30 cellular contexts compared by ENCODE assay signal in the genomic region with DNA sequence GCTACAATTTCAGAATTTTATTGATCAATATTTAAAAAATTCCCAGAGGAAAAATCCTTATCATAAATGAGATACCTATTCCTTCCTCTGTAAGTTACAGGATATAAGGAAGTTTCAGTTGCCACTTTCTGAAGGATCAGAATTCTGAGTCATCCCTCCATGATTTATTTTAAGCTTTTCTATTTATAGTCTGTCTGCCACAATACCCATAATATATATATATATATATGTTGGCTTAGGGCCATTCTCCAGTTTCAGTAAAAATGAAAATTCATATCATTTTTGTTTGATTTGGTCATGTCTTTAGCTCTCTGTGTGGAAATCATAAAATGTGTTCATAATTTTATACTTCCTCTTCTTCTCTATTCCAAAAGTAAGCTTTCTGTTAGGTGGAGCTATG.
A peak's percentile ranks its signal among the peaks of the same experiment; 100 is the strongest.
DNase-seq lines count a peak whose midpoint lies in the region; ATAC-seq, FAIRE-seq and TF ChIP-seq lines count a peak whose summit lies in the region.
"Had no signal": no experiment of that assay in that cellular context is flagged by ENCODE, and none has a peak within 500 bp of the region (broad histone marks: within the 10 kb centered on the region; RNA-seq: fewer than 3 reads in every experiment).

No MANE protein-coding gene starts in this region.

- peak; percentile 8 for DNase-seq in HTR-8/SVneo (ENCODE audit: insufficient read length, low spot score)
- DNase-seq in adipocyte (ENCODE audit: low read depth) = peak; percentile 45
- peak; percentile 8 for DNase-seq in hepatic stellate cell (ENCODE audit: low spot score)
- no peak for DNase-seq in stimulated activated CD4-positive, alpha-beta T cell treated with anti-CD3 and anti-CD28 coated beads, Interleukin-12 subunit alpha, Interleukin-12 subunit beta, amount 100 ng/mL, for 4 hours
- DNase-seq in NCI-H1436 (lab: John Stamatoyannopoulos, UW) = no peak
- DNase-seq: activated CD4-positive, alpha-beta T cell treated with anti-CD3 and anti-CD28 coated beads, Interleukin-2, amount 10 ng/mL, durations not matched to agents 7 days and 5 days; activated T-cell treated with anti-CD3 and anti-CD28 coated beads, Interleukin-2, amount 50 U/mL, for 4 hours; adrenal gland; AML-193; CD8-positive, alpha-beta T cell; colonic mucosa; effector memory CD4-positive, alpha-beta T cell; foreskin keratinocyte; KBM-7; mesenchymal stem cell; MG63; NCI-H1436 treated with DMSO at 0.1 percent for 48 hours; NCI-H446 treated with DMSO at 0.1 percent for 48 hours; Peyer's patch; SIG-M5; stimulated activated CD4-positive, alpha-beta T cell treated with anti-CD3 and anti-CD28 coated beads, Interleukin-15, amount 100 ng/mL, for 24 hours; stimulated activated naive CD8-positive, alpha-beta T cell treated with anti-CD3 and anti-CD28 coated beads, Interleukin-15, Interleukin-2, amounts not matched to agents 100 U/mL and 50 U/mL, for 24 hours had no signal

- FAIRE-seq in HTR-8/SVneo (lab: Jason Lieb, UNC) = no peak
- FAIRE-seq: A549, bronchial epithelial cell, urothelium cell line had no signal

- TF ChIP-seq CTCF in 22Rv1 (IDR thresholded peaks at IDR 0.05) = no peak

- H3K27me3 ChIP-seq in adipocyte (replicated peaks; ENCODE audit: control insufficient read depth, insufficient read depth, low read length) = no peaks in the 10 kb centered on the region
- H3K27me3 ChIP-seq: adrenal gland, colonic mucosa, foreskin keratinocyte, MG63, Peyer's patch had no signal

- no peaks in the 10 kb centered on the region for H3K9me3 ChIP-seq in adipocyte (ENCODE audit: control insufficient read depth, low read length)
- H3K9me3 ChIP-seq: A549, adrenal gland, colonic mucosa, MG63, Peyer's patch, thoracic aorta had no signal

- H3K27ac ChIP-seq in 22Rv1 = peak overlapping the region; percentile 41
- H3K27ac ChIP-seq: A549, adrenal gland, colonic mucosa, foreskin keratinocyte, Peyer's patch, thoracic aorta had no signal

- no peak overlapping the region for H3K4me3 ChIP-seq in adipocyte (ENCODE audit: low read length)
- H3K4me3 ChIP-seq: A549, adrenal gland, colonic mucosa, MG63, Peyer's patch, thoracic aorta had no signal

- H3K9ac ChIP-seq in adipocyte (ENCODE audit: low read length) = no peak overlapping the region

- H3K36me3 ChIP-seq in adipocyte (ENCODE audit: control insufficient read depth, insufficient read depth, low read length, severe bottlenecking) = no peaks in the 10 kb centered on the region
- H3K36me3 ChIP-seq: adrenal gland, colonic mucosa, MG63, Peyer's patch, thoracic aorta had no signal

- H3K4me1 ChIP-seq in adipocyte (ENCODE audit: control insufficient read depth, insufficient read depth, low read length) = no peaks in the 10 kb centered on the region
- H3K4me1 ChIP-seq: A549, adrenal gland, colonic mucosa, foreskin keratinocyte, Peyer's patch had no signal

- ATAC-seq in GM18909 (IDR thresholded peaks at IDR 0.05; ENCODE audit: poor library complexity, unreplicated experiment) (no peak), HG03159 (IDR thresholded peaks at IDR 0.05; ENCODE audit: unreplicated experiment) (no peak)
- ATAC-seq: A549; activated T-cell treated with anti-CD3 and anti-CD28 coated beads, Interleukin-2, amount 50 U/mL, for 4 hours; CD8-positive, alpha-beta T cell; foreskin keratinocyte; sciatic nerve; stimulated activated naive CD8-positive, alpha-beta T cell treated with anti-CD3 and anti-CD28 coated beads, Interleukin-15, Interleukin-2, amounts not matched to agents 100 U/mL and 50 U/mL, for 24 hours had no signal

Comparison
In these comparisons a context has a peak if more than half of its experiments do, and no peak if none do; other contexts are left out.
1. DNase-seq: peak in HTR-8/SVneo (single experiment), adipocyte (single experiment) and hepatic stellate cell (single experiment); none in stimulated activated CD4-positive, alpha-beta T cell treated with anti-CD3 and anti-CD28 coated beads, Interleukin-12 subunit alpha, Interleukin-12 subunit beta, amount 100 ng/mL, for 4 hours (single experiment) and NCI-H1436 (single experiment).